8 cellular contexts compared by ENCODE assay signal in genomic region chr5:126676195-126676624, GRCh38.
DNase-seq lines count a peak whose midpoint lies in the region; ATAC-seq and TF ChIP-seq lines count a peak whose summit lies in the region.

No MANE protein-coding gene starts in this region.

- ATAC-seq in DND-41 (ENCODE audit: insufficient read depth, low read depth) = peak; percentile 82
- peak; percentile 75 for ATAC-seq in GM21619 (IDR thresholded peaks at IDR 0.05; ENCODE audit: unreplicated experiment)

- no peaks in the 10 kb centered on the region for H3K9me3 ChIP-seq in DND-41 (ENCODE audit: insufficient read depth, low read length, severe bottlenecking)
- no peaks in the 10 kb centered on the region for H3K9me3 ChIP-seq in SJCRH30 (replicated peaks)
- no peaks in the 10 kb centered on the region for H3K9me3 ChIP-seq in prostate gland

- H2AFZ ChIP-seq in DND-41 (ENCODE audit: low read depth, low read length) = no peak overlapping the region; the same call in 1 of the 2 replicates

- H3K4me1 ChIP-seq in DND-41 (ENCODE audit: insufficient read depth, low read length) (peaks cover 25% of the 10 kb centered on the region), SJCRH30 (peaks cover 5% of the 10 kb centered on the region; the same call in 1 of the 2 replicates), prostate gland (replicated peaks) (no peaks in the 10 kb centered on the region)

- H3K79me2 ChIP-seq in DND-41 (ENCODE audit: insufficient read depth, low read length) = no peaks in the 10 kb centered on the region

- intact Hi-C loops in prostate gland (cut with DNase I) (loop anchor here (2.0 kb wide), 1 partner anchor 103 kb away; no protein-coding TSS in a partner anchor), posterior vena cava (cut with DNase I) (loop anchor here (5.0 to 10.0 kb wide), 2 partner anchors 101 to 109 kb away; partner anchors contain the start of gene LMNB1 (in 1 of the 2))

- peak overlapping the region; percentile 10; the same call in 1 of the 2 replicates for H3K4me2 ChIP-seq in DND-41 (ENCODE audit: insufficient read depth, low read length)

- 22% methylated on average over 4 of the region's 4 CpGs for WGBS in prostate gland

- H3K9ac ChIP-seq in DND-41 (ENCODE audit: low read depth, low read length) = no peak overlapping the region

- no peak for TF ChIP-seq POLR2A in prostate gland (IDR thresholded peaks at IDR 0.05)

- TF ChIP-seq CTCF in DND-41 (IDR thresholded peaks at IDR 0.05; ENCODE audit: borderline replicate concordance, extremely low read depth, low read length, poor library complexity, severe bottlenecking) = peak; percentile 92
- TF ChIP-seq CTCF in prostate gland (IDR thresholded peaks at IDR 0.05) = peak; percentile 44 to 79 (median 78)

- H3K36me3 ChIP-seq in DND-41 (ENCODE audit: insufficient read depth, low read length) (no peaks in the 10 kb centered on the region), SJCRH30 (no peaks in the 10 kb centered on the region), prostate gland (no peaks in the 10 kb centered on the region)

- H3K27ac ChIP-seq in DND-41 (ENCODE audit: low read length) (peak overlapping the region; percentile 28; the same call in 1 of the 2 replicates), SJCRH30 (no peak overlapping the region), prostate gland (no peak overlapping the region)

- no peaks in the 10 kb centered on the region for H4K20me1 ChIP-seq in DND-41 (ENCODE audit: insufficient read depth, low read length)

- DNase-seq in DND-41 (peak; percentile 75), KG1 (lab: John Stamatoyannopoulos, UW) (peak; percentile 2), SJCRH30 (peak; percentile 41 to 81), glomerular visceral epithelial cell (ENCODE audit: extremely low spot score) (peak; percentile 64), prostate gland (ENCODE audit: low spot score) (peak; percentile 67), posterior vena cava (ENCODE audit: low spot score) (no peak)
- peak; percentile 67 for DNase-seq in activated naive CD4-positive, alpha-beta T cell treated with Interleukin-2 at 50 U/mL for 16 hours

- H3K27me3 ChIP-seq in DND-41 (ENCODE audit: insufficient read depth, low read length, poor library complexity) (no peaks in the 10 kb centered on the region), SJCRH30 (no peaks in the 10 kb centered on the region), prostate gland (replicated peaks; ENCODE audit: insufficient read depth) (no peaks in the 10 kb centered on the region)

- H3K4me3 ChIP-seq in DND-41 (ENCODE audit: low read depth in 1 of 2, low read length in 2 of 2) (no peak overlapping the region), SJCRH30 (no peak overlapping the region), prostate gland (no peak overlapping the region)
